6 cellular contexts compared by ENCODE assay signal in the genomic region with DNA sequence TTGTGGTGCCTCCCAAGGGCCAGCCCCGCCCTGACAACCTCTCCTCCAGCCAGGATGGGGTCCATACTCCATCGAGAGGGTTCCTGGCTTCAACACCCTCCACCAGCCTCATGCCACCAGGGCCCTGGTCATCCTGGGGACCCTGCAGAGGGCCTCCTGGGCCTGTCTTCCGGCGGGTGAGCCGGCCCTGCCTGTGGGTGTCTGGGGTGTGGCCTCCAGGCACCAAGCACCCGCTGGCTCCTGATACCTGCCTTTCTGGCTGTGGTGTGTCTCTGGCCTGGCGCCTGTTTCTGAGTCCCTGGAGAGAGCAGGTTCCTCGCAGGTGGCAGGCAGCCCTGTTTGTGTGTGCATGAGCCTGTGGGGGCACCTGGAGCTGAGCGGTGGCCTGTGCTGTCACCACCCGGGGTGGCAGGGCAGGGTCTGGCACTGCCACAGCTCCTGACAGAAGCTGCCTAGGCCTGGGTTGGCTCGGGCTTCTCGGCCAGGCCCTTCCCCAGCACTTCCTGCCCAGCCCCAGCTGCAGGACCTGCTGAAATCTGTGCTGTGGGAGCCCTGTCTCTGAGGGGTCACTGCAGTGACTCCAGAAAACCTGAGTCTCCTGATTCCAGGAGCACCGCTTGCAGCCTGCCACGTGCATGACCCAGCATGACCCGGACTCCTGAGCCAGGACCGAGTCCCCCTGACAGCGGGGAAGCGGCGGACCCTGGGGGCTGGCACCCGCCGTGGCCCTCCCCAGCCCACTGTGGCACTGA. TPM values are rescaled to one million over a fixed set of nuclear protein-coding genes. Genes with fewer than 3 reads are reported as not detected.
DNase-seq lines count a peak whose midpoint lies in the region; ATAC-seq and TF ChIP-seq lines count a peak whose summit lies in the region.

No MANE protein-coding gene starts in this region.

- TF ChIP-seq EP300 in esophagus muscularis mucosa (IDR thresholded peaks at IDR 0.05): no peak

- ATAC-seq in GM18858 (IDR thresholded peaks at IDR 0.05; ENCODE audit: unreplicated experiment) (no peak), GM21360 (IDR thresholded peaks at IDR 0.05; ENCODE audit: unreplicated experiment) (no peak)

- no peak for TF ChIP-seq CTCF in esophagus muscularis mucosa (IDR thresholded peaks at IDR 0.05)

- H4K20me1 ChIP-seq in Karpas-422 (ENCODE audit: insufficient read depth, low read depth, low read length): no peaks in the 10 kb centered on the region

- H3K36me3 ChIP-seq in ACC112 (ENCODE audit: insufficient read depth, low read length) (no peaks in the 10 kb centered on the region), Karpas-422 (ENCODE audit: insufficient read depth, low read length) (no peaks in the 10 kb centered on the region), esophagus muscularis mucosa (no peaks in the 10 kb centered on the region)

- H3K79me2 ChIP-seq in ACC112 (ENCODE audit: control insufficient read depth, insufficient read depth, low read length, unreplicated experiment) (no peaks in the 10 kb centered on the region), Karpas-422 (ENCODE audit: low read length) (no peaks in the 10 kb centered on the region)

- 70% methylated on average over 2 of the region's 21 CpGs for WGBS in esophagus muscularis mucosa

- no peaks in the 10 kb centered on the region for H3K9me3 ChIP-seq in Karpas-422 (ENCODE audit: low read length)
- no peaks in the 10 kb centered on the region for H3K9me3 ChIP-seq in esophagus muscularis mucosa

- H2AFZ ChIP-seq in ACC112 (ENCODE audit: low read length, unreplicated experiment) (no peak overlapping the region), Karpas-422 (ENCODE audit: low read length) (peak overlapping the region; percentile 37; the same call in 1 of the 2 replicates)

- intact Hi-C loops in esophagus muscularis mucosa (cut with DNase I): no loop called here

- DNase-seq in Karpas-422 (peak; percentile 70), esophagus muscularis mucosa (ENCODE audit: extremely low spot score) (no peak)
- DNase-seq in activated CD4-positive, CD25-positive, alpha-beta regulatory T cell (lab: John Stamatoyannopoulos, UW): no peak

- H3K4me3 ChIP-seq in ACC112 (ENCODE audit: low read depth, low read length): no peak overlapping the region
- peak overlapping the region; percentile 18; the same call in 1 of the 2 replicates for H3K4me3 ChIP-seq in Karpas-422 (ENCODE audit: low read length)
- H3K4me3 ChIP-seq in esophagus muscularis mucosa: peak overlapping the region; percentile 27 to 34 (median 32)

- no peak for TF ChIP-seq POLR2A in esophagus muscularis mucosa (IDR thresholded peaks at IDR 0.05; ENCODE audit: low read depth)

- H3K4me1 ChIP-seq in ACC112 (ENCODE audit: control insufficient read depth, insufficient read depth, low read length, unreplicated experiment) (peaks cover 28% of the 10 kb centered on the region), Karpas-422 (ENCODE audit: low read length) (peaks cover 35% of the 10 kb centered on the region), esophagus muscularis mucosa (peaks cover 45 to 54% (median 51%) of the 10 kb centered on the region in 4 donors)

- no peaks in the 10 kb centered on the region for H3K27me3 ChIP-seq in ACC112 (ENCODE audit: insufficient read depth, low read length)
- H3K27me3 ChIP-seq in Karpas-422 (ENCODE audit: low read length): no peaks in the 10 kb centered on the region
- peaks cover 0 to 11% (median 0%) of the 10 kb centered on the region in 4 donors for H3K27me3 ChIP-seq in esophagus muscularis mucosa

- no peaks in the 10 kb centered on the region for H3K9me2 ChIP-seq in Karpas-422 (replicated peaks; ENCODE audit: insufficient read depth, low read length)

- peak overlapping the region; percentile 55 for H3K9ac ChIP-seq in Karpas-422 (ENCODE audit: low read length)

- peak overlapping the region; percentile 70; the same call in 1 of the 2 replicates for H3K27ac ChIP-seq in ACC112 (ENCODE audit: low read depth, low read length)
- no peak overlapping the region for H3K27ac ChIP-seq in Karpas-422 (ENCODE audit: low read length)
- H3K27ac ChIP-seq in esophagus muscularis mucosa (replicated peaks in 1 of 4): peak overlapping the region; percentile 34 to 70 (median 66)

- peak overlapping the region; percentile 41 for H3K4me2 ChIP-seq in Karpas-422 (ENCODE audit: low read depth, low read length, poor library complexity, severe bottlenecking)

RNA-seq across cellular contexts. Expression of a gene that starts 18.4 kb away (rescaled TPM):
- total RNA-seq in Karpas-422 (2014; rRNA removed; shearing (Covaris generic); ENCODE audit: low replicate concordance): 0.71 and 3.8 TPM in 2 replicates
- 1 to 10 TPM; 1.2 to 8.9 (median 2.3) TPM for total RNA-seq in esophagus muscularis mucosa

RNA-seq across cellular contexts. Expression of a gene that starts 20.6 kb away (rescaled TPM):
- total RNA-seq in Karpas-422 (2014; rRNA removed; shearing (Covaris generic); ENCODE audit: low replicate concordance): not detected in 2 replicates
- 1 to 10 TPM in 3 of 4 donors, under 1 TPM in 1; 0.46 to 2.5 (median 2.0) TPM for total RNA-seq in esophagus muscularis mucosa

RNA-seq across cellular contexts. Expression of a gene that starts 28.2 kb away (rescaled TPM):
- not detected in 2 replicates for total RNA-seq in Karpas-422 (2014; rRNA removed; shearing (Covaris generic); ENCODE audit: low replicate concordance)
- not detected for total RNA-seq in esophagus muscularis mucosa

RNA-seq across cellular contexts. Expression of a gene that starts 50.4 kb away (rescaled TPM):
- total RNA-seq in Karpas-422 (2014; rRNA removed; shearing (Covaris generic); ENCODE audit: low replicate concordance): 21.4 and 29.5 TPM in 2 replicates
- 10 to 100 TPM; 30.2 to 54.4 (median 39.0) TPM for total RNA-seq in esophagus muscularis mucosa

RNA-seq across cellular contexts. Expression of a gene that starts 50.5 kb away (rescaled TPM):
- 14.0 and 38.6 TPM in 2 replicates for total RNA-seq in Karpas-422 (2014; rRNA removed; shearing (Covaris generic); ENCODE audit: low replicate concordance)
- total RNA-seq in esophagus muscularis mucosa: 10 to 100 TPM; 22.9 to 34.8 (median 33.0) TPM
